16 cellular contexts compared by ENCODE assay signal in the genomic region with DNA sequence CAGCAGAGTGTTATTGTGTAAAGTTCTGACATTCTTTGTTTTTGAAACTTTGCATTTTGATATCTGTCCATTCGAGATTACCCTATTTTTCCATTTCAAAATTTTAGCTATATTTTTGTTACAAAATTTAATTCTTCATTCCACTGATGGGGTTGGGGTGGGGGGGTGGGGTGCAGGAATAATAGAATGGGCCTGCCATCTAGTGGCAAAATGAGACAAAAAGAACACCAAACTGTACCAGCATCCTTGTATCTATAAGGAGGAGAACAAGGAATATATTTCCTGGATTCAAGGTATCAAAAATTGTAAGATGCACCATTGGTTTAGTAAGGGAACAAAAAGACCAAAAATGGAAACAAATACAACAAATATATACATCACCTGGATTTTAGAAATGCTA. TPM values are rescaled to one million over a fixed set of nuclear protein-coding genes. Genes with fewer than 3 reads are reported as not detected.
DNase-seq lines count a peak whose midpoint lies in the region; ATAC-seq and TF ChIP-seq lines count a peak whose summit lies in the region.
"Had no signal": no experiment of that assay in that cellular context is flagged by ENCODE, and none has a peak within 500 bp of the region (broad histone marks: within the 10 kb centered on the region; RNA-seq: fewer than 3 reads in every experiment).

No MANE protein-coding gene starts in this region.

- H3K4me3 Mint-ChIP-seq in stimulated activated memory B cell treated with anti-CD40 and anti-IgM and Interleukin-4, amounts not matched to agents 10 μg/mL and 1 μg/mL and 100 μg/mL, for 72 hours: no peak overlapping the region
- no peak overlapping the region for H3K4me3 Mint-ChIP-seq in stimulated activated naive CD8-positive, alpha-beta T cell treated with anti-CD3 and anti-CD28 coated beads, Interleukin-15, amount 100 ng/mL, for 72 hours
- H3K4me3 Mint-ChIP-seq: activated naive CD4-positive, alpha-beta T cell treated with anti-CD3 and anti-CD28 coated beads, Interleukin-2, amount 50 U/mL, for 24 hours had no signal

- no peak overlapping the region for H2AFZ ChIP-seq in PC-9

- H3K4me1 ChIP-seq in PC-9 (replicated peaks; ENCODE audit: insufficient read depth): no peaks in the 10 kb centered on the region
- H3K4me1 ChIP-seq: psoas muscle, tibial nerve had no signal

- no peak overlapping the region for H3K4me3 ChIP-seq in AG10803 (ENCODE audit: low read length)
- no peak overlapping the region for H3K4me3 ChIP-seq in PC-9
- no peak overlapping the region for H3K4me3 ChIP-seq in fibroblast of pulmonary artery (replicated peaks; ENCODE audit: low read depth, low read length)
- no peak overlapping the region for H3K4me3 ChIP-seq in coronary artery
- H3K4me3 ChIP-seq: psoas muscle, tibial nerve had no signal

- H3K27ac Mint-ChIP-seq in stimulated activated memory B cell treated with anti-CD40 and anti-IgM and Interleukin-4, amounts not matched to agents 10 μg/mL and 1 μg/mL and 100 μg/mL, for 72 hours: no peak overlapping the region
- H3K27ac Mint-ChIP-seq in stimulated activated naive CD8-positive, alpha-beta T cell treated with anti-CD3 and anti-CD28 coated beads, Interleukin-15, amount 100 ng/mL, for 72 hours: no peak overlapping the region
- H3K27ac Mint-ChIP-seq: activated naive CD4-positive, alpha-beta T cell treated with anti-CD3 and anti-CD28 coated beads, Interleukin-2, amount 50 U/mL, for 24 hours had no signal

- H4K20me1 ChIP-seq in PC-9 (ENCODE audit: insufficient read depth): no peaks in the 10 kb centered on the region

- no peak for ATAC-seq in stimulated activated memory B cell treated with anti-CD40 and anti-IgM and Interleukin-4, amounts not matched to agents 10 μg/mL and 1 μg/mL and 100 μg/mL, for 72 hours
- no peak for ATAC-seq in stimulated activated naive CD8-positive, alpha-beta T cell treated with anti-CD3 and anti-CD28 coated beads, Interleukin-15, amount 100 ng/mL, for 72 hours
- ATAC-seq: left cardiac atrium, psoas muscle had no signal

- no peak overlapping the region for H3K27ac ChIP-seq in PC-9
- no peak overlapping the region for H3K27ac ChIP-seq in coronary artery
- H3K27ac ChIP-seq: psoas muscle, tibial nerve had no signal

- no peaks in the 10 kb centered on the region for H3K9me2 ChIP-seq in PC-9 (ENCODE audit: insufficient read depth)

- H3K27me3 ChIP-seq in PC-9 (ENCODE audit: insufficient read depth, low read depth): no peaks in the 10 kb centered on the region
- H3K27me3 ChIP-seq: tibial nerve had no signal

- no peaks in the 10 kb centered on the region for H3K9me3 Mint-ChIP-seq in stimulated activated memory B cell treated with anti-CD40 and anti-IgM and Interleukin-4, amounts not matched to agents 10 μg/mL and 1 μg/mL and 100 μg/mL, for 72 hours
- no peaks in the 10 kb centered on the region for H3K9me3 Mint-ChIP-seq in stimulated activated naive CD8-positive, alpha-beta T cell treated with anti-CD3 and anti-CD28 coated beads, Interleukin-15, amount 100 ng/mL, for 72 hours
- H3K9me3 Mint-ChIP-seq: activated naive CD4-positive, alpha-beta T cell treated with anti-CD3 and anti-CD28 coated beads, Interleukin-2, amount 50 U/mL, for 24 hours had no signal

- CTCF ChIA-PET in PC-9 (lab: Charles Lee): interaction anchor here (0.6 kb wide), 1 partner anchor 392 kb away, joined by 3 read pairs; no protein-coding TSS in a partner anchor

- BruUV-seq in PC-9 (replicated peaks; lab: Mats Ljungman, UMichigan): no TSS peak

- no peaks in the 10 kb centered on the region for H3K36me3 Mint-ChIP-seq in stimulated activated memory B cell treated with anti-CD40 and anti-IgM and Interleukin-4, amounts not matched to agents 10 μg/mL and 1 μg/mL and 100 μg/mL, for 72 hours
- H3K36me3 Mint-ChIP-seq: activated naive CD4-positive, alpha-beta T cell treated with anti-CD3 and anti-CD28 coated beads, Interleukin-2, amount 50 U/mL, for 24 hours had no signal

- H3K79me2 ChIP-seq in PC-9 (ENCODE audit: low read depth): no peaks in the 10 kb centered on the region

- H3K9me3 ChIP-seq in PC-9 (ENCODE audit: insufficient read depth, low read depth): no peaks in the 10 kb centered on the region
- H3K9me3 ChIP-seq: psoas muscle, tibial nerve had no signal

- H3K36me3 ChIP-seq in PC-9 (ENCODE audit: low read depth): no peaks in the 10 kb centered on the region
- H3K36me3 ChIP-seq: tibial nerve had no signal

- no peaks in the 10 kb centered on the region for H3K4me1 Mint-ChIP-seq in stimulated activated memory B cell treated with anti-CD40 and anti-IgM and Interleukin-4, amounts not matched to agents 10 μg/mL and 1 μg/mL and 100 μg/mL, for 72 hours
- no peaks in the 10 kb centered on the region for H3K4me1 Mint-ChIP-seq in stimulated activated naive CD8-positive, alpha-beta T cell treated with anti-CD3 and anti-CD28 coated beads, Interleukin-15, amount 100 ng/mL, for 72 hours
- H3K4me1 Mint-ChIP-seq: activated naive CD4-positive, alpha-beta T cell treated with anti-CD3 and anti-CD28 coated beads, Interleukin-2, amount 50 U/mL, for 24 hours had no signal

- no peak for DNase-seq in AG10803 (ENCODE audit: low read depth)
- no peak for DNase-seq in PC-9
- peak; percentile 12 for DNase-seq in fibroblast of pulmonary artery (ENCODE audit: low read depth)
- no peak for DNase-seq in coronary artery (ENCODE audit: low spot score)
- no peak for DNase-seq in stimulated activated naive CD8-positive, alpha-beta T cell treated with anti-CD3 and anti-CD28 coated beads, Interleukin-15, amount 100 ng/mL, for 72 hours
- no peak for DNase-seq in NCI-H748 (lab: John Stamatoyannopoulos, UW; ENCODE audit: unreplicated experiment)
- DNase-seq: EL, IMR-90, left cardiac atrium, NCI-H1694, NCI-H526, psoas muscle had no signal

- H3K4me2 ChIP-seq in PC-9: no peak overlapping the region

- POLR2A ChIA-PET in PC-9 (lab: Charles Lee; ENCODE audit: unreplicated experiment): interaction anchor here (0.6 kb wide), 1 partner anchor 154 kb away, joined by 10 read pairs; no protein-coding TSS in a partner anchor

- H3K27me3 Mint-ChIP-seq in stimulated activated memory B cell treated with anti-CD40 and anti-IgM and Interleukin-4, amounts not matched to agents 10 μg/mL and 1 μg/mL and 100 μg/mL, for 72 hours: no peaks in the 10 kb centered on the region
- peaks cover 8% of the 10 kb centered on the region for H3K27me3 Mint-ChIP-seq in stimulated activated naive CD8-positive, alpha-beta T cell treated with anti-CD3 and anti-CD28 coated beads, Interleukin-15, amount 100 ng/mL, for 72 hours

- H3F3A ChIP-seq in PC-9 (ENCODE audit: insufficient read depth, low read depth): no peaks in the 10 kb centered on the region

- intact Hi-C loops in PC-9 (cut with micrococcal nuclease; ENCODE audit: unreplicated experiment): no loop called here

- peak; percentile 12; the same call in 1 of the 2 replicates for TF ChIP-seq CTCF in AG10803 (conservative IDR thresholded peaks at IDR 0.05; ENCODE audit: low read length)
- TF ChIP-seq CTCF in GM12873 (IDR thresholded peaks at IDR 0.05; ENCODE audit: insufficient read depth, low read depth, low read length, missing control alignments): peak; percentile 16
- TF ChIP-seq CTCF in PC-9 (conservative IDR thresholded peaks at IDR 0.05): peak; percentile 31; the same call in 1 of the 2 replicates
- peak; percentile 20 for TF ChIP-seq CTCF in fibroblast of pulmonary artery (IDR thresholded peaks at IDR 0.05; ENCODE audit: low read length, missing control alignments)
- TF ChIP-seq CTCF in coronary artery (IDR thresholded peaks at IDR 0.05): no peak

RNA-seq across cellular contexts. Expression of a gene that starts 27.9 kb away (rescaled TPM):
- not detected in 2 replicates for total RNA-seq in PC-9 (2021)
- total RNA-seq: IMR-90, psoas muscle, tibial nerve had no signal
